In the genomic region with DNA sequence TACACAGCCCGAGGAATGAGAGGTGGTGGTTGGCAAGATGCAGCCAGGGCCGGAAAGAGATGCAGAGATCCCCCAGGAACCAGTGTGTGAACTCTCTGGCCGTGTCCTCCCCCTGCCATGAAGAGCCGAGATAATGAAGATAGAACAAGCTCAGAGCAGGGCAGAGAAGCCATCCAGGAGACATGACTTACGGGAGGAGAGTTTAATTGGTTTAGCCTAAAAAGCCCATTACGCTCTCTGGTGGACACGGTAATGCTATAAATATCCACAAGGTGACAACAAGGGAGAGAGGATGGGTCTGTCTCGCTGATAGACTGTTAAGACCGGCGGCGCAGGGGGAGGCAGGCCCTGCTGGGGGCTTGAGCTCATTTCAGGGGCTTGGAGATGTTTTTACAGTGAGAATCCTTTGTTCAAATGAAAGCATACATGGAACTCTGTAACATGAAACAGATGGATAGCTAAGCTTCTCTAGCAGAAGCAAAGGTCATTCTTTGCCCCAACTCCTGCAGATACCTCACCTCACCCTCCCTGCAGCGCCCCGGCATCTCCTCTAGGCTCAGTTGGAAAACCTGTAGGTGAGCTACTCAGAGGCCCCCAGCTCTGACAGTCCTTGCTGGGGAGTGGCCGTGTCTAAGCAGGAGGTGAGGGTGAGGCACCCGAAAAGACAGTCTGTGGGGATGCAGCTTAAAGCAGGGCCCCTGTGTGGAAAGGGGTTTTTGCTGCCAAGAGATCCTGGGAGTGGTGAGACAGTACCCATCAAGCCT, we compare ENCODE assay signal across 12 cellular contexts. TPM values are rescaled to one million over a fixed set of nuclear protein-coding genes. Genes with fewer than 3 reads are reported as not detected.
DNase-seq lines count a peak whose midpoint lies in the region; TF ChIP-seq lines count a peak whose summit lies in the region.
"Had no signal": no experiment of that assay in that cellular context is flagged by ENCODE, and none has a peak within 500 bp of the region (broad histone marks: within the 10 kb centered on the region; RNA-seq: fewer than 3 reads in every experiment).

No MANE protein-coding gene starts in this region.

- H3K4me1 ChIP-seq in SK-N-SH (ENCODE audit: control insufficient read depth in 1 of 2, insufficient read depth in 2 of 2, low read depth in 1 of 2, low read length in 1 of 2) (peaks cover 0 to 23% of the 10 kb centered on the region in 2 experiments; a peak in 1 of 4 replicates), hepatocyte (ENCODE audit: insufficient read depth) (peaks cover 10% of the 10 kb centered on the region), prostate gland (replicated peaks) (no peaks in the 10 kb centered on the region)

- TF ChIP-seq RAD21 in SK-N-SH (IDR thresholded peaks at IDR 0.05; ENCODE audit: low read length) = peak; percentile 44

- POLR2A ChIA-PET in SK-N-SH (lab: Yijun Ruan, JAX) = interaction anchor here (0.7 to 1.8 kb wide), 6 partner anchors 41 to 407 kb away, joined by 3 to 10 read pairs (median 4); a partner anchor contains a TSS

- H3K79me2 ChIP-seq in SK-N-SH (ENCODE audit: insufficient read depth) = no peaks in the 10 kb centered on the region
- no peaks in the 10 kb centered on the region for H3K79me2 ChIP-seq in hepatocyte

- no peaks in the 10 kb centered on the region for H3F3A ChIP-seq in SK-N-SH (replicated peaks; ENCODE audit: insufficient read depth)

- peak overlapping the region; percentile 57; the same call in 1 of the 2 replicates for H2AFZ ChIP-seq in SK-N-SH (ENCODE audit: low read depth)
- peak overlapping the region; percentile 10 for H2AFZ ChIP-seq in hepatocyte

- intact Hi-C loops in prostate gland (cut with DNase I) = loop anchor here (1.0 to 5.0 kb wide), 3 partner anchors 40 to 137 kb away; a partner anchor contains a TSS

- H3K4me2 ChIP-seq in SK-N-SH (peak overlapping the region; percentile 25; the same call in 1 of the 2 replicates), hepatocyte (peak overlapping the region; percentile 68)

- TF ChIP-seq POLR2A in prostate gland (IDR thresholded peaks at IDR 0.05) = no peak

- H3K27ac ChIP-seq in SK-N-SH (ENCODE audit: low read depth in 2 of 2, low read length in 1 of 2) = peak overlapping the region in 1 of 2 experiments; percentile 72; a peak in 2 of 4 replicates
- peak overlapping the region; percentile 66 for H3K27ac ChIP-seq in hepatocyte
- H3K27ac ChIP-seq in prostate gland = no peak overlapping the region
- H3K27ac ChIP-seq: 22Rv1, epithelial cell of prostate, thoracic aorta had no signal

- H3K27me3 ChIP-seq in SK-N-SH (ENCODE audit: insufficient read depth) = no peaks in the 10 kb centered on the region
- H3K27me3 ChIP-seq in hepatocyte = no peaks in the 10 kb centered on the region
- H3K27me3 ChIP-seq in prostate gland (replicated peaks; ENCODE audit: insufficient read depth) = no peaks in the 10 kb centered on the region

- no peaks in the 10 kb centered on the region for H4K20me1 ChIP-seq in SK-N-SH (ENCODE audit: insufficient read depth)
- no peaks in the 10 kb centered on the region for H4K20me1 ChIP-seq in hepatocyte (ENCODE audit: insufficient read depth, poor library complexity, severe bottlenecking)

- no peak overlapping the region for H3K9ac ChIP-seq in SK-N-SH

- 70% methylated on average over 14 of the region's 15 CpGs for WGBS in SK-N-SH (ENCODE audit: low lambda C conversion rate)
- 33% methylated on average over 15 of the region's 15 CpGs for WGBS in hepatocyte (ENCODE audit: low lambda C conversion rate, missing lambda C conversion rate)
- WGBS in prostate gland = 64% methylated on average over 15 of the region's 15 CpGs

- TF ChIP-seq CTCF in SK-N-SH (IDR thresholded peaks at IDR 0.05) = no peak
- TF ChIP-seq CTCF in hepatocyte (IDR thresholded peaks at IDR 0.05; ENCODE audit: poor library complexity) = peak; percentile 12
- TF ChIP-seq CTCF in prostate gland (IDR thresholded peaks at IDR 0.05) = no peak

- peak overlapping the region; percentile 32 to 34; a peak in 2 of 4 replicates for H3K4me3 ChIP-seq in SK-N-SH (ENCODE audit: low read depth in 2 of 2, low read length in 1 of 2)
- no peak overlapping the region for H3K4me3 ChIP-seq in hepatocyte
- peak overlapping the region; percentile 15 for H3K4me3 ChIP-seq in skeletal muscle cell (ENCODE audit: low read depth, low read length)
- H3K4me3 ChIP-seq in prostate gland = no peak overlapping the region

- H3K9me3 ChIP-seq in SK-N-SH = no peaks in the 10 kb centered on the region
- no peaks in the 10 kb centered on the region for H3K9me3 ChIP-seq in hepatocyte (ENCODE audit: low read depth)
- H3K9me3 ChIP-seq in prostate gland = no peaks in the 10 kb centered on the region
- H3K9me3 ChIP-seq: thoracic aorta had no signal

- peak in 1 of 2 experiments; percentile 55; a peak in 1 of 4 replicates for TF ChIP-seq EP300 in SK-N-SH (IDR thresholded peaks at IDR 0.05; ENCODE audit: borderline replicate concordance in 1 of 2, low read depth in 1 of 2, low read length in 1 of 2)

- CTCF ChIA-PET in SK-N-SH (lab: Yijun Ruan, JAX) = interaction anchor here (0.7 to 4.1 kb wide), 66 partner anchors 9 to 517 kb away, joined by 3 to 95 read pairs (median 5); a partner anchor contains a TSS

- H3K9me2 ChIP-seq in SK-N-SH = no peaks in the 10 kb centered on the region
- no peaks in the 10 kb centered on the region for H3K9me2 ChIP-seq in hepatocyte (replicated peaks; ENCODE audit: insufficient read depth)

- peak; percentile 35 for DNase-seq in DMS 273 (lab: John Stamatoyannopoulos, UW; ENCODE audit: unreplicated experiment)
- no peak for DNase-seq in DMS 273 treated with DMSO at 0.1 percent for 48 hours (lab: John Stamatoyannopoulos, UW)
- peak; percentile 74 for DNase-seq in SK-N-SH
- DNase-seq in hepatocyte (ENCODE audit: low spot score) = no peak
- no peak for DNase-seq in skeletal muscle cell (ENCODE audit: low read depth)
- DNase-seq in NCI-H748 (lab: John Stamatoyannopoulos, UW; ENCODE audit: unreplicated experiment) = no peak
- no peak for DNase-seq in stimulated activated CD4-positive, alpha-beta T cell treated with anti-CD3 and anti-CD28 coated beads, Interleukin-4, amount 100 ng/mL, for 24 hours
- no peak for DNase-seq in prostate gland (ENCODE audit: low spot score)

- no peaks in the 10 kb centered on the region for H3K36me3 ChIP-seq in SK-N-SH (replicated peaks in 1 of 2; ENCODE audit: control insufficient read depth in 1 of 2, insufficient read depth in 2 of 2, low read length in 1 of 2)
- no peaks in the 10 kb centered on the region for H3K36me3 ChIP-seq in hepatocyte (replicated peaks; ENCODE audit: insufficient read depth, low read depth)
- H3K36me3 ChIP-seq in prostate gland = no peaks in the 10 kb centered on the region
- H3K36me3 ChIP-seq: thoracic aorta had no signal

TF ChIP-seq in SK-N-SH, 30 proteins besides CTCF, POLR2A, EP300 and RAD21:
- 0 out of 2 replicates have a peak, but pooled peaks have one; percentile 32 for TF ChIP-seq MXI1 (IDR thresholded peaks at IDR 0.05; ENCODE audit: low read depth, low read length)
- TF ChIP-seq GATA2 (CRISPR knock-in tag; IDR thresholded peaks at IDR 0.05) = peak; percentile 82
- TF ChIP-seq, protein P1, sequence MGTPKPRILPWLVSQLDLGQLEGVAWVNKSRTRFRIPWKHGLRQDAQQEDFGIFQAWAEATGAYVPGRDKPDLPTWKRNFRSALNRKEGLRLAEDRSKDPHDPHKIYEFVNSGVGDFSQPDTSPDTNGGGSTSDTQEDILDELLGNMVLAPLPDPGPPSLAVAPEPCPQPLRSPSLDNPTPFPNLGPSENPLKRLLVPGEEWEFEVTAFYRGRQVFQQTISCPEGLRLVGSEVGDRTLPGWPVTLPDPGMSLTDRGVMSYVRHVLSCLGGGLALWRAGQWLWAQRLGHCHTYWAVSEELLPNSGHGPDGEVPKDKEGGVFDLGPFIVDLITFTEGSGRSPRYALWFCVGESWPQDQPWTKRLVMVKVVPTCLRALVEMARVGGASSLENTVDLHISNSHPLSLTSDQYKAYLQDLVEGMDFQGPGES (IDR thresholded peaks at IDR 0.05; ENCODE audit: low read depth, low read length) = no peak
- peak; percentile 20; the same call in 1 of the 2 replicates for TF ChIP-seq SMC3 (IDR thresholded peaks at IDR 0.05; ENCODE audit: low read depth, low read length)
- no peak for TF ChIP-seq ELF1 (IDR thresholded peaks at IDR 0.05)
- TF ChIP-seq NRF1 (IDR thresholded peaks at IDR 0.05; ENCODE audit: low read depth, low read length) = no peak
- peak; percentile 68; the same call in 1 of the 2 replicates for TF ChIP-seq FOXJ3 (CRISPR knock-in tag; IDR thresholded peaks at IDR 0.05)
- TF ChIP-seq FOSL2 (IDR thresholded peaks at IDR 0.05; ENCODE audit: borderline replicate concordance, low read depth) = no peak
- TF ChIP-seq, protein P2, sequence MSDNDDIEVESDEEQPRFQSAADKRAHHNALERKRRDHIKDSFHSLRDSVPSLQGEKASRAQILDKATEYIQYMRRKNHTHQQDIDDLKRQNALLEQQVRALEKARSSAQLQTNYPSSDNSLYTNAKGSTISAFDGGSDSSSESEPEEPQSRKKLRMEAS (IDR thresholded peaks at IDR 0.05; ENCODE audit: low read depth) = no peak

RNA-seq across cellular contexts. Expression of a gene that starts 40.8 kb away (rescaled TPM):
- polyA plus RNA-seq in SK-N-SH (2012; rRNA removed) = 1.4 and 1.7 TPM in 2 replicates
- 0.76 and 1.4 TPM in 2 replicates for polyA plus RNA-seq in SK-N-SH (2012; cell fraction: cytosol; rRNA removed)
- polyA plus RNA-seq in SK-N-SH (2012; cell fraction: nucleus; rRNA removed) = 1.8 and 2.2 TPM in 2 replicates
- 24.9 and 32.7 TPM in 2 replicates for total RNA-seq in hepatocyte
- polyA plus RNA-seq in hepatocyte = 33.4 and 34.4 TPM in 2 replicates
- 10 to 100 TPM in 1 of 2 donors, 1 to 10 TPM in 1; 7.4 to 26.8 TPM for total RNA-seq in prostate gland
- total RNA-seq: activated naive CD8-positive, alpha-beta T cell treated with anti-CD3 and anti-CD28 coated beads for 36 hours had no signal

Comparison
In these comparisons a context has a peak if more than half of its experiments do, and no peak if none do; other contexts are left out.
1. DNase-seq: peak in DMS 273 (single experiment) and SK-N-SH (single experiment); none in DMS 273 treated with DMSO at 0.1 percent for 48 hours (single experiment), hepatocyte (single experiment), skeletal muscle cell (single experiment), NCI-H748 (single experiment), stimulated activated CD4-positive, alpha-beta T cell treated with anti-CD3 and anti-CD28 coated beads, Interleukin-4, amount 100 ng/mL, for 24 hours (single experiment) and prostate gland (single experiment).
2. H3K4me3 ChIP-seq: peak in SK-N-SH (2 of 2) and skeletal muscle cell (single experiment); none in hepatocyte (single experiment) and prostate gland (0 of 2).